Comparison of ENCODE assay signal across 13 cellular contexts in genomic region chr5:125510651-125511050, GRCh38.
DNase-seq lines count a peak whose midpoint lies in the region; ATAC-seq, FAIRE-seq and TF ChIP-seq lines count a peak whose summit lies in the region.
"Had no signal": no experiment of that assay in that cellular context is flagged by ENCODE, and none has a peak within 500 bp of the region (broad histone marks: within the 10 kb centered on the region; RNA-seq: fewer than 3 reads in every experiment).

No MANE protein-coding gene starts in this region.

- H3K27me3 Mint-ChIP-seq in neural progenitor cell (ENCODE audit: insufficient read depth, low read depth) = peaks cover 2% of the 10 kb centered on the region
- H3K27me3 Mint-ChIP-seq: CD4-positive, CD25-positive, alpha-beta regulatory T cell had no signal

- TF ChIP-seq CTCF in OCI-LY7 (conservative IDR thresholded peaks at IDR 0.05; ENCODE audit: low read length) (no peak), neural progenitor cell (IDR thresholded peaks at IDR 0.05) (no peak)

- POLR2A ChIA-PET in OCI-LY7 (lab: Charles Lee) = interaction anchor here (0.6 to 0.7 kb wide), 2 partner anchors 245 to 1272 kb away, joined by 4 to 7 read pairs; no protein-coding TSS in a partner anchor

- H3K4me1 ChIP-seq in OCI-LY7 (ENCODE audit: insufficient read depth, low read length, poor library complexity, severe bottlenecking) (no peaks in the 10 kb centered on the region), adipocyte (ENCODE audit: control insufficient read depth, insufficient read depth, low read length) (peaks cover 9% of the 10 kb centered on the region), neural progenitor cell (no peaks in the 10 kb centered on the region)

- no peaks in the 10 kb centered on the region for H3K9me2 ChIP-seq in OCI-LY7 (ENCODE audit: insufficient read depth, low read length)

- intact Hi-C loops in OCI-LY7 (cut with micrococcal nuclease; ENCODE audit: unreplicated experiment) = no loop called here

- no peaks in the 10 kb centered on the region for H3F3A ChIP-seq in neural progenitor cell (ENCODE audit: low read depth)

- H3K4me1 Mint-ChIP-seq in neural progenitor cell = no peaks in the 10 kb centered on the region
- H3K4me1 Mint-ChIP-seq: CD4-positive, CD25-positive, alpha-beta regulatory T cell had no signal

- H3K27me3 ChIP-seq in adipocyte (replicated peaks; ENCODE audit: control insufficient read depth, insufficient read depth, low read length) (no peaks in the 10 kb centered on the region), neural progenitor cell (no peaks in the 10 kb centered on the region)
- H3K27me3 ChIP-seq: BLaER1 treated with 17β-estradiol and CSF1 and Interleukin-3, amounts not matched to agents 10 nM and 100 nM had no signal

- 0 out of 2 replicates have a peak overlapping the region, but pooled peaks have one; percentile 2 for H2AFZ ChIP-seq in OCI-LY7 (ENCODE audit: low read length)
- H2AFZ ChIP-seq in neural progenitor cell (replicated peaks) = peak overlapping the region; percentile 30

- H3K79me2 ChIP-seq in OCI-LY7 (ENCODE audit: insufficient read depth, low read depth, low read length) (no peaks in the 10 kb centered on the region), neural progenitor cell (ENCODE audit: low read depth) (no peaks in the 10 kb centered on the region)

- no peak overlapping the region for H3K4me2 ChIP-seq in OCI-LY7 (ENCODE audit: low read length)
- H3K4me2 ChIP-seq in neural progenitor cell = no peak overlapping the region

- no peaks in the 10 kb centered on the region for H3K9me3 ChIP-seq in OCI-LY7 (ENCODE audit: low read length)
- H3K9me3 ChIP-seq in adipocyte (ENCODE audit: control insufficient read depth, low read length) = no peaks in the 10 kb centered on the region
- no peaks in the 10 kb centered on the region for H3K9me3 ChIP-seq in neural progenitor cell (ENCODE audit: low read depth)

- H3K27ac ChIP-seq in OCI-LY7 (ENCODE audit: low read depth, low read length, poor library complexity, severe bottlenecking) = no peak overlapping the region
- H3K27ac ChIP-seq in neural progenitor cell = no peak overlapping the region
- H3K27ac ChIP-seq: BLaER1 treated with 17β-estradiol and CSF1 and Interleukin-3, amounts not matched to agents 10 nM and 100 nM had no signal

- H3K27ac Mint-ChIP-seq in neural progenitor cell = no peak overlapping the region
- H3K27ac Mint-ChIP-seq: CD4-positive, CD25-positive, alpha-beta regulatory T cell had no signal

- no peaks in the 10 kb centered on the region for H3K36me3 ChIP-seq in OCI-LY7 (ENCODE audit: insufficient read depth, low read length)
- H3K36me3 ChIP-seq in adipocyte (ENCODE audit: control insufficient read depth, insufficient read depth, low read length, severe bottlenecking) = no peaks in the 10 kb centered on the region
- H3K36me3 ChIP-seq in neural progenitor cell = no peaks in the 10 kb centered on the region
- H3K36me3 ChIP-seq: BLaER1 treated with 17β-estradiol and CSF1 and Interleukin-3, amounts not matched to agents 10 nM and 100 nM had no signal

- no peak for FAIRE-seq in H54 (lab: Jason Lieb, UNC)

- H3K9ac ChIP-seq in adipocyte (ENCODE audit: low read length) (peak overlapping the region; percentile 52), neural progenitor cell (no peak overlapping the region)
- H3K9ac ChIP-seq: BLaER1 treated with 17β-estradiol and CSF1 and Interleukin-3, amounts not matched to agents 10 nM and 100 nM had no signal

- peaks cover 2% of the 10 kb centered on the region for H3K36me3 Mint-ChIP-seq in neural progenitor cell
- H3K36me3 Mint-ChIP-seq: CD4-positive, CD25-positive, alpha-beta regulatory T cell had no signal

- H3K9me3 Mint-ChIP-seq in neural progenitor cell = peaks cover 11% of the 10 kb centered on the region

- TF ChIP-seq POLR2A in H54 (IDR thresholded peaks at IDR 0.05; ENCODE audit: low read depth, low read length) = no peak

- ATAC-seq in HG02840 (IDR thresholded peaks at IDR 0.05; ENCODE audit: low FRiP score, unreplicated experiment) = no peak

- H3K4me3 Mint-ChIP-seq in neural progenitor cell = no peak overlapping the region
- H3K4me3 Mint-ChIP-seq: CD4-positive, CD25-positive, alpha-beta regulatory T cell had no signal

- BruUV-seq in OCI-LY7 (replicated peaks; lab: Mats Ljungman, UMichigan) = no TSS peak

- DNase-seq in OCI-LY7 (ENCODE audit: low spot score) = no peak
- peak; percentile 78 for DNase-seq in adipocyte (ENCODE audit: low read depth)
- peak; percentile 63 for DNase-seq in fibroblast of peridontal ligament (ENCODE audit: extremely low read depth)
- no peak for DNase-seq in neural progenitor cell (ENCODE audit: low spot score)
- no peak for DNase-seq in LoVo (ENCODE audit: low spot score)
- no peak for DNase-seq in T1000 (lab: John Stamatoyannopoulos, UW)
- no peak for DNase-seq in H54 (ENCODE audit: insufficient read length, low spot score)
- DNase-seq: ACHN; CD4-positive, CD25-positive, alpha-beta regulatory T cell; DMS 273 treated with DMSO at 0.1 percent for 48 hours; H7 had no signal

- no peaks in the 10 kb centered on the region for H4K20me1 ChIP-seq in OCI-LY7 (ENCODE audit: insufficient read depth, low read length)
- no peaks in the 10 kb centered on the region for H4K20me1 ChIP-seq in neural progenitor cell (ENCODE audit: low read depth)
- H4K20me1 ChIP-seq: BLaER1 treated with 17β-estradiol and CSF1 and Interleukin-3, amounts not matched to agents 10 nM and 100 nM had no signal

- CTCF ChIA-PET in OCI-LY7 (lab: Charles Lee; ENCODE audit: unreplicated experiment) = no interaction called here

- H3K4me3 ChIP-seq in OCI-LY7 (ENCODE audit: low read depth, low read length, poor library complexity, severe bottlenecking) (no peak overlapping the region), adipocyte (ENCODE audit: low read length) (no peak overlapping the region), neural progenitor cell (no peak overlapping the region)
- H3K4me3 ChIP-seq: BLaER1 treated with 17β-estradiol and CSF1 and Interleukin-3, amounts not matched to agents 10 nM and 100 nM had no signal

Comparison
In these comparisons a context has a peak if more than half of its experiments do, and no peak if none do; other contexts are left out.
1. DNase-seq: peak in adipocyte (single experiment) and fibroblast of peridontal ligament (single experiment); none in OCI-LY7 (single experiment), neural progenitor cell (single experiment), LoVo (single experiment), T1000 (single experiment) and H54 (single experiment).